Comparison of ENCODE assay signal across 23 cellular contexts in the genomic region with DNA sequence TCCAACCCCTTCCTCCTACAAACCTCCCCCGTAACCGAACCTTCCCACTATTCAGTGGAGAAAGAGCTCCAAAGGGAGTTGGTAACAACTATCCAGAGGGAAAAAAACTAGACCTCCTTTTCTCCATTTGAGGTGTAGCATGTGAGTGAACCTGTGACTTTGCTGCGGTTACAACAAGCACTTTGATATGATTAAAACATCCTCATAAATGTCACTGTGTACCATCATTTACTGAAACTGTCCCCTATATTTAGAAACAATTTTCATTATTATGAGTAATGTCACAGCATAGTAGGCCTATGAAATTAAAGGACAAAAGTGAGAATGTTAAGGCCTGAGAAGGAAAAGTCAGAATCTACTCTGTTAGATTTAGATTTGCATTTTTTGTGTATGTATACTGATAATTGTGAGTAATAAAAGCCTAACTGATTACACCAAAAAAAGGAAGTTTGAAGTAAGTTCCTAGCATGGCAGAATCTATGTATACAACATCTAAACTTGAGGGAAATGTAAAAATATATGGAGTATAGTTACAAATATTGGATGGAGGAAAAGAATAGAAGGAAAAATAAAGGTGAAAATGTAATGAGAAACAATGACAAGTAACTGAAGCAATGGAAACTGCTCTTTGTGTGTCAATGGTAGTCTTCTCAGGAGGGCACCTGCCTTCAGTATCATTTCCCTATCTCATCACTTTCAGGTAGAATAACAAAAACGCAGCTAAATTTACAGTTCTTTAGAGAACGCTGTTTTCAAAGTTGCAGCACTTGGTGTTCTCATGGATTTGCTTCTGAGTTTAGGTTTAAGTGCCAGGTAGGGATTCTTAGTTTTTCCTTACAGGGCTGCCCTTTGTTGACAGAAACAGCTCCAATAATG.
DNase-seq lines count a peak whose midpoint lies in the region; ATAC-seq lines count a peak whose summit lies in the region.
"Had no signal": no experiment of that assay in that cellular context is flagged by ENCODE, and none has a peak within 500 bp of the region (broad histone marks: within the 10 kb centered on the region; RNA-seq: fewer than 3 reads in every experiment).

No MANE protein-coding gene starts in this region.

- peak; percentile 48 for ATAC-seq in GM18499 (IDR thresholded peaks at IDR 0.05; ENCODE audit: insufficient read depth, unreplicated experiment)
- ATAC-seq in GM21526 (IDR thresholded peaks at IDR 0.05; ENCODE audit: low FRiP score, unreplicated experiment): peak; percentile 65
- ATAC-seq in HG02938 (IDR thresholded peaks at IDR 0.05; ENCODE audit: unreplicated experiment): peak; percentile 72
- ATAC-seq in HG03571 (IDR thresholded peaks at IDR 0.05; ENCODE audit: unreplicated experiment): peak; percentile 45
- ATAC-seq in HG03097 (IDR thresholded peaks at IDR 0.05; ENCODE audit: low FRiP score, unreplicated experiment): no peak
- no peak for ATAC-seq in HG03457 (IDR thresholded peaks at IDR 0.05; ENCODE audit: unreplicated experiment)
- ATAC-seq: heart right ventricle; left ventricle myocardium superior; SK-N-SH treated with all-trans-retinoic acid at 6 μM for 48 hours; stimulated activated naive B cell treated with anti-CD40 and anti-IgM and Interleukin-4, amounts not matched to agents 10 μg/mL and 1 μg/mL and 100 μg/mL, for 72 hours; WTC11 had no signal

- no peak for DNase-seq in stimulated activated CD4-positive, alpha-beta T cell treated with anti-CD3 and anti-CD28 coated beads, Interleukin-2, amount 100 ng/mL, for 24 hours
- DNase-seq in dedifferentiated amniotic fluid mesenchymal stem cell (ENCODE audit: extremely low spot score): no peak
- DNase-seq: activated CD4-positive, alpha-beta T cell treated with anti-CD3 and anti-CD28 coated beads, Interleukin-2, amount 50 U/mL, for 48 hours; activated gamma-delta T cell treated with Interleukin-2 at 50 U/mL for 16 hours; adrenal gland; Caco-2; dermis blood vessel endothelial cell; DND-41; GOT3; heart right ventricle; left ventricle myocardium superior; midbrain; NCI-H510A treated with DMSO at 0.1 percent for 48 hours; RPMI8226; stimulated activated naive B cell treated with anti-CD40 and anti-IgM and Interleukin-4, amounts not matched to agents 10 μg/mL and 1 μg/mL and 100 μg/mL, for 72 hours had no signal

Comparison
In these comparisons a context has a peak if more than half of its experiments do, and no peak if none do; other contexts are left out.
1. ATAC-seq: peak in GM18499 (single experiment), GM21526 (single experiment), HG02938 (single experiment) and HG03571 (single experiment); none in HG03097 (single experiment) and HG03457 (single experiment).